1 cellular context compared by ENCODE assay signal in genomic region chr2:55231546-55232083, GRCh38.
A peak's percentile ranks its signal among the peaks of the same experiment; 100 is the strongest.
TF ChIP-seq lines count a peak whose summit lies in the region.

No MANE protein-coding gene starts in this region.

TF ChIP-seq in H1, 55 proteins besides CTCF, POLR2A, EP300 and RAD21 (continued from another document):
- TF ChIP-seq RNF2 (IDR thresholded peaks at IDR 0.05; ENCODE audit: borderline replicate concordance, low read depth, low read length, missing control alignments, poor library complexity, severe bottlenecking) (no peak), POLR2AphosphoS5 (IDR thresholded peaks at IDR 0.05; ENCODE audit: low read depth, low read length) (no peak), HDAC6 (IDR thresholded peaks at IDR 0.05; ENCODE audit: low read depth, low read length) (no peak), SP1 (IDR thresholded peaks at IDR 0.05; ENCODE audit: low read depth, low read length) (no peak), HDAC2 (IDR thresholded peaks at IDR 0.05; ENCODE audit: borderline replicate concordance in 1 of 2, low read depth in 2 of 2, low read length in 2 of 2) (peak in 1 of 2 experiments; percentile 15; a peak in 2 of 4 replicates), MAFK (IDR thresholded peaks at IDR 0.05; ENCODE audit: low read depth, low read length) (no peak), SRF (IDR thresholded peaks at IDR 0.05; ENCODE audit: low read depth, low read length) (peak; percentile 65), GABPA (IDR thresholded peaks at IDR 0.05; ENCODE audit: borderline replicate concordance, insufficient read depth, low read length) (no peak), GTF2F1 (IDR thresholded peaks at IDR 0.05; ENCODE audit: borderline replicate concordance, low read depth, low read length) (no peak), SP4 (IDR thresholded peaks at IDR 0.05; ENCODE audit: low read length) (no peak), JUN (IDR thresholded peaks at IDR 0.05; ENCODE audit: low read depth, low read length) (no peak), KDM4A (IDR thresholded peaks at IDR 0.05; ENCODE audit: low read depth, low read length, severe bottlenecking) (peak; percentile 38), POU5F1 (IDR thresholded peaks at IDR 0.05; ENCODE audit: low read depth, low read length) (no peak), KDM1A (IDR thresholded peaks at IDR 0.05; ENCODE audit: borderline replicate concordance, low read length) (no peak), CBX5 (IDR thresholded peaks at IDR 0.05; ENCODE audit: low read depth, low read length) (no peak), TAF7 (optimal IDR thresholded peaks at IDR 0.05; ENCODE audit: borderline replicate concordance, low read depth, low read length) (peak; percentile 3), TAF1 (IDR thresholded peaks at IDR 0.05; ENCODE audit: low read depth, low read length) (no peak), CTBP2 (IDR thresholded peaks at IDR 0.05; ENCODE audit: borderline replicate concordance, insufficient read depth, insufficient read length, low read length) (no peak)
- TF ChIP-seq, protein P1, sequence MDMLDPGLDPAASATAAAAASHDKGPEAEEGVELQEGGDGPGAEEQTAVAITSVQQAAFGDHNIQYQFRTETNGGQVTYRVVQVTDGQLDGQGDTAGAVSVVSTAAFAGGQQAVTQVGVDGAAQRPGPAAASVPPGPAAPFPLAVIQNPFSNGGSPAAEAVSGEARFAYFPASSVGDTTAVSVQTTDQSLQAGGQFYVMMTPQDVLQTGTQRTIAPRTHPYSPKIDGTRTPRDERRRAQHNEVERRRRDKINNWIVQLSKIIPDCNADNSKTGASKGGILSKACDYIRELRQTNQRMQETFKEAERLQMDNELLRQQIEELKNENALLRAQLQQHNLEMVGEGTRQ (IDR thresholded peaks at IDR 0.05; ENCODE audit: low read length): no peak
